In the genomic region with DNA sequence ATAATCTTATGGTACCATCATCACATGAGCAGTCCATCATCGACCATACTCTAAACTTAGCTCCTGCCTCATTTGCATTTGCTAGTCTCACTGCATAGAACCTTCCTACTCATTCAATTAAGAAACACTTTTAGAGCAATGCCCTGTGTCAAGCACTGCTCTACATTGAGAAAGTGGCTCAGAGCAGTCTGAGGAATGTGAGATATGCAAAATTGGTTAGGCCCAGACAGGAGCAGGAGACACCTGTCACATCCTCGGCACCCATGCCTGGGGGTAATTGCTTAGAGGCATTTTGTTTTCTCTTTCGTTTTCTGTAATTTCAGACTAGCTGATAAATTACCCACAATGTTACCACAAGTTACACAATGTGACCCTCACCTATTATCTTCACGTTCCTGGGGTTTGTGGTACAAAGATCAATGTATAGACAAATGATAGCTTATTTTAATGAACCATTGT, we compare ENCODE assay signal across 1 cellular context.
TF ChIP-seq lines count a peak whose summit lies in the region.

No MANE protein-coding gene starts in this region.

TF ChIP-seq in GM12878, 131 proteins besides CTCF, POLR2A, EP300 and RAD21 (continued from another document and continues in another):
- TF ChIP-seq, protein P1, sequence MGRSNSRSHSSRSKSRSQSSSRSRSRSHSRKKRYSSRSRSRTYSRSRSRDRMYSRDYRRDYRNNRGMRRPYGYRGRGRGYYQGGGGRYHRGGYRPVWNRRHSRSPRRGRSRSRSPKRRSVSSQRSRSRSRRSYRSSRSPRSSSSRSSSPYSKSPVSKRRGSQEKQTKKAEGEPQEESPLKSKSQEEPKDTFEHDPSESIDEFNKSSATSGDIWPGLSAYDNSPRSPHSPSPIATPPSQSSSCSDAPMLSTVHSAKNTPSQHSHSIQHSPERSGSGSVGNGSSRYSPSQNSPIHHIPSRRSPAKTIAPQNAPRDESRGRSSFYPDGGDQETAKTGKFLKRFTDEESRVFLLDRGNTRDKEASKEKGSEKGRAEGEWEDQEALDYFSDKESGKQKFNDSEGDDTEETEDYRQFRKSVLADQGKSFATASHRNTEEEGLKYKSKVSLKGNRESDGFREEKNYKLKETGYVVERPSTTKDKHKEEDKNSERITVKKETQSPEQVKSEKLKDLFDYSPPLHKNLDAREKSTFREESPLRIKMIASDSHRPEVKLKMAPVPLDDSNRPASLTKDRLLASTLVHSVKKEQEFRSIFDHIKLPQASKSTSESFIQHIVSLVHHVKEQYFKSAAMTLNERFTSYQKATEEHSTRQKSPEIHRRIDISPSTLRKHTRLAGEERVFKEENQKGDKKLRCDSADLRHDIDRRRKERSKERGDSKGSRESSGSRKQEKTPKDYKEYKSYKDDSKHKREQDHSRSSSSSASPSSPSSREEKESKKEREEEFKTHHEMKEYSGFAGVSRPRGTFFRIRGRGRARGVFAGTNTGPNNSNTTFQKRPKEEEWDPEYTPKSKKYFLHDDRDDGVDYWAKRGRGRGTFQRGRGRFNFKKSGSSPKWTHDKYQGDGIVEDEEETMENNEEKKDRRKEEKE (IDR thresholded peaks at IDR 0.05) = no peak
- TF ChIP-seq TCF7 (IDR thresholded peaks at IDR 0.05; ENCODE audit: borderline replicate concordance) = no peak
- TF ChIP-seq, protein P2, sequence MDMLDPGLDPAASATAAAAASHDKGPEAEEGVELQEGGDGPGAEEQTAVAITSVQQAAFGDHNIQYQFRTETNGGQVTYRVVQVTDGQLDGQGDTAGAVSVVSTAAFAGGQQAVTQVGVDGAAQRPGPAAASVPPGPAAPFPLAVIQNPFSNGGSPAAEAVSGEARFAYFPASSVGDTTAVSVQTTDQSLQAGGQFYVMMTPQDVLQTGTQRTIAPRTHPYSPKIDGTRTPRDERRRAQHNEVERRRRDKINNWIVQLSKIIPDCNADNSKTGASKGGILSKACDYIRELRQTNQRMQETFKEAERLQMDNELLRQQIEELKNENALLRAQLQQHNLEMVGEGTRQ (IDR thresholded peaks at IDR 0.05; ENCODE audit: borderline replicate concordance, low read depth, low read length) = no peak; the same call in 1 of the 2 replicates
- TF ChIP-seq, protein P3, sequence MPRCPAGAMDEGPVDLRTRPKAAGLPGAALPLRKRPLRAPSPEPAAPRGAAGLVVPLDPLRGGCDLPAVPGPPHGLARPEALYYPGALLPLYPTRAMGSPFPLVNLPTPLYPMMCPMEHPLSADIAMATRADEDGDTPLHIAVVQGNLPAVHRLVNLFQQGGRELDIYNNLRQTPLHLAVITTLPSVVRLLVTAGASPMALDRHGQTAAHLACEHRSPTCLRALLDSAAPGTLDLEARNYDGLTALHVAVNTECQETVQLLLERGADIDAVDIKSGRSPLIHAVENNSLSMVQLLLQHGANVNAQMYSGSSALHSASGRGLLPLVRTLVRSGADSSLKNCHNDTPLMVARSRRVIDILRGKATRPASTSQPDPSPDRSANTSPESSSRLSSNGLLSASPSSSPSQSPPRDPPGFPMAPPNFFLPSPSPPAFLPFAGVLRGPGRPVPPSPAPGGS (IDR thresholded peaks at IDR 0.05; ENCODE audit: borderline replicate concordance, insufficient read depth, low read depth, low read length, poor library complexity, severe bottlenecking) = no peak
- TF ChIP-seq, protein P4, sequence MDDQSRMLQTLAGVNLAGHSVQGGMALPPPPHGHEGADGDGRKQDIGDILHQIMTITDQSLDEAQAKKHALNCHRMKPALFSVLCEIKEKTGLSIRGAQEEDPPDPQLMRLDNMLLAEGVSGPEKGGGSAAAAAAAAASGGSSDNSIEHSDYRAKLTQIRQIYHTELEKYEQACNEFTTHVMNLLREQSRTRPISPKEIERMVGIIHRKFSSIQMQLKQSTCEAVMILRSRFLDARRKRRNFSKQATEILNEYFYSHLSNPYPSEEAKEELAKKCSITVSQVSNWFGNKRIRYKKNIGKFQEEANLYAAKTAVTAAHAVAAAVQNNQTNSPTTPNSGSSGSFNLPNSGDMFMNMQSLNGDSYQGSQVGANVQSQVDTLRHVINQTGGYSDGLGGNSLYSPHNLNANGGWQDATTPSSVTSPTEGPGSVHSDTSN (IDR thresholded peaks at IDR 0.05; ENCODE audit: insufficient replicate concordance, low read depth, low read length) = peak; percentile 43
- TF ChIP-seq, protein P5, sequence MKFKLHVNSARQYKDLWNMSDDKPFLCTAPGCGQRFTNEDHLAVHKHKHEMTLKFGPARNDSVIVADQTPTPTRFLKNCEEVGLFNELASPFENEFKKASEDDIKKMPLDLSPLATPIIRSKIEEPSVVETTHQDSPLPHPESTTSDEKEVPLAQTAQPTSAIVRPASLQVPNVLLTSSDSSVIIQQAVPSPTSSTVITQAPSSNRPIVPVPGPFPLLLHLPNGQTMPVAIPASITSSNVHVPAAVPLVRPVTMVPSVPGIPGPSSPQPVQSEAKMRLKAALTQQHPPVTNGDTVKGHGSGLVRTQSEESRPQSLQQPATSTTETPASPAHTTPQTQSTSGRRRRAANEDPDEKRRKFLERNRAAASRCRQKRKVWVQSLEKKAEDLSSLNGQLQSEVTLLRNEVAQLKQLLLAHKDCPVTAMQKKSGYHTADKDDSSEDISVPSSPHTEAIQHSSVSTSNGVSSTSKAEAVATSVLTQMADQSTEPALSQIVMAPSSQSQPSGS (IDR thresholded peaks at IDR 0.05; ENCODE audit: low read length) = 0 out of 2 replicates have a peak, but pooled peaks have one; percentile 50
- TF ChIP-seq DPF2 (IDR thresholded peaks at IDR 0.05) = peak; percentile 40; the same call in 1 of the 2 replicates
- no peak for TF ChIP-seq IRF3 (IDR thresholded peaks at IDR 0.05)
- TF ChIP-seq HCFC1 (IDR thresholded peaks at IDR 0.05; ENCODE audit: low read length) = no peak
- peak; percentile 25; the same call in 1 of the 2 replicates for TF ChIP-seq MEF2A (IDR thresholded peaks at IDR 0.05; ENCODE audit: insufficient read depth, low read depth, low read length)
- TF ChIP-seq, protein P6, sequence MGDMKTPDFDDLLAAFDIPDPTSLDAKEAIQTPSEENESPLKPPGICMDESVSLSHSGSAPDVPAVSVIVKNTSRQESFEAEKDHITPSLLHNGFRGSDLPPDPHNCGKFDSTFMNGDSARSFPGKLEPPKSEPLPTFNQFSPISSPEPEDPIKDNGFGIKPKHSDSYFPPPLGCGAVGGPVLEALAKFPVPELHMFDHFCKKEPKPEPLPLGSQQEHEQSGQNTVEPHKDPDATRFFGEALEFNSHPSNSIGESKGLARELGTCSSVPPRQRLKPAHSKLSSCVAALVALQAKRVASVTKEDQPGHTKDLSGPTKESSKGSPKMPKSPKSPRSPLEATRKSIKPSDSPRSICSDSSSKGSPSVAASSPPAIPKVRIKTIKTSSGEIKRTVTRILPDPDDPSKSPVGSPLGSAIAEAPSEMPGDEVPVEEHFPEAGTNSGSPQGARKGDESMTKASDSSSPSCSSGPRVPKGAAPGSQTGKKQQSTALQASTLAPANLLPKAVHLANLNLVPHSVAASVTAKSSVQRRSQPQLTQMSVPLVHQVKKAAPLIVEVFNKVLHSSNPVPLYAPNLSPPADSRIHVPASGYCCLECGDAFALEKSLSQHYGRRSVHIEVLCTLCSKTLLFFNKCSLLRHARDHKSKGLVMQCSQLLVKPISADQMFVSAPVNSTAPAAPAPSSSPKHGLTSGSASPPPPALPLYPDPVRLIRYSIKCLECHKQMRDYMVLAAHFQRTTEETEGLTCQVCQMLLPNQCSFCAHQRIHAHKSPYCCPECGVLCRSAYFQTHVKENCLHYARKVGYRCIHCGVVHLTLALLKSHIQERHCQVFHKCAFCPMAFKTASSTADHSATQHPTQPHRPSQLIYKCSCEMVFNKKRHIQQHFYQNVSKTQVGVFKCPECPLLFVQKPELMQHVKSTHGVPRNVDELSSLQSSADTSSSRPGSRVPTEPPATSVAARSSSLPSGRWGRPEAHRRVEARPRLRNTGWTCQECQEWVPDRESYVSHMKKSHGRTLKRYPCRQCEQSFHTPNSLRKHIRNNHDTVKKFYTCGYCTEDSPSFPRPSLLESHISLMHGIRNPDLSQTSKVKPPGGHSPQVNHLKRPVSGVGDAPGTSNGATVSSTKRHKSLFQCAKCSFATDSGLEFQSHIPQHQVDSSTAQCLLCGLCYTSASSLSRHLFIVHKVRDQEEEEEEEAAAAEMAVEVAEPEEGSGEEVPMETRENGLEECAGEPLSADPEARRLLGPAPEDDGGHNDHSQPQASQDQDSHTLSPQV (IDR thresholded peaks at IDR 0.05) = no peak
- TF ChIP-seq ZNF274 (IDR thresholded peaks at IDR 0.05; ENCODE audit: insufficient read depth, insufficient read length) = no peak
- no peak for TF ChIP-seq ZBTB33 (IDR thresholded peaks at IDR 0.05)
- TF ChIP-seq HDGF (IDR thresholded peaks at IDR 0.05) = no peak
- peak; percentile 85 for TF ChIP-seq NR2F1 (conservative IDR thresholded peaks at IDR 0.05)
- no peak for TF ChIP-seq HSF1 (IDR thresholded peaks at IDR 0.05; ENCODE audit: low read depth, low read length)
- TF ChIP-seq, protein P7, sequence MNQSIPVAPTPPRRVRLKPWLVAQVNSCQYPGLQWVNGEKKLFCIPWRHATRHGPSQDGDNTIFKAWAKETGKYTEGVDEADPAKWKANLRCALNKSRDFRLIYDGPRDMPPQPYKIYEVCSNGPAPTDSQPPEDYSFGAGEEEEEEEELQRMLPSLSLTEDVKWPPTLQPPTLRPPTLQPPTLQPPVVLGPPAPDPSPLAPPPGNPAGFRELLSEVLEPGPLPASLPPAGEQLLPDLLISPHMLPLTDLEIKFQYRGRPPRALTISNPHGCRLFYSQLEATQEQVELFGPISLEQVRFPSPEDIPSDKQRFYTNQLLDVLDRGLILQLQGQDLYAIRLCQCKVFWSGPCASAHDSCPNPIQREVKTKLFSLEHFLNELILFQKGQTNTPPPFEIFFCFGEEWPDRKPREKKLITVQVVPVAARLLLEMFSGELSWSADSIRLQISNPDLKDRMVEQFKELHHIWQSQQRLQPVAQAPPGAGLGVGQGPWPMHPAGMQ (IDR thresholded peaks at IDR 0.05; ENCODE audit: borderline replicate concordance) = no peak
- TF ChIP-seq, protein P8, sequence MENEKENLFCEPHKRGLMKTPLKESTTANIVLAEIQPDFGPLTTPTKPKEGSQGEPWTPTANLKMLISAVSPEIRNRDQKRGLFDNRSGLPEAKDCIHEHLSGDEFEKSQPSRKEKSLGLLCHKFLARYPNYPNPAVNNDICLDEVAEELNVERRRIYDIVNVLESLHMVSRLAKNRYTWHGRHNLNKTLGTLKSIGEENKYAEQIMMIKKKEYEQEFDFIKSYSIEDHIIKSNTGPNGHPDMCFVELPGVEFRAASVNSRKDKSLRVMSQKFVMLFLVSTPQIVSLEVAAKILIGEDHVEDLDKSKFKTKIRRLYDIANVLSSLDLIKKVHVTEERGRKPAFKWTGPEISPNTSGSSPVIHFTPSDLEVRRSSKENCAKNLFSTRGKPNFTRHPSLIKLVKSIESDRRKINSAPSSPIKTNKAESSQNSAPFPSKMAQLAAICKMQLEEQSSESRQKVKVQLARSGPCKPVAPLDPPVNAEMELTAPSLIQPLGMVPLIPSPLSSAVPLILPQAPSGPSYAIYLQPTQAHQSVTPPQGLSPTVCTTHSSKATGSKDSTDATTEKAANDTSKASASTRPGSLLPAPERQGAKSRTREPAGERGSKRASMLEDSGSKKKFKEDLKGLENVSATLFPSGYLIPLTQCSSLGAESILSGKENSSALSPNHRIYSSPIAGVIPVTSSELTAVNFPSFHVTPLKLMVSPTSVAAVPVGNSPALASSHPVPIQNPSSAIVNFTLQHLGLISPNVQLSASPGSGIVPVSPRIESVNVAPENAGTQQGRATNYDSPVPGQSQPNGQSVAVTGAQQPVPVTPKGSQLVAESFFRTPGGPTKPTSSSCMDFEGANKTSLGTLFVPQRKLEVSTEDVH (IDR thresholded peaks at IDR 0.05; ENCODE audit: low read depth, partially characterized antibody) = no peak
- TF ChIP-seq NR2C1 (IDR thresholded peaks at IDR 0.05) = no peak
- peak; percentile 88 for TF ChIP-seq MTA2 (IDR thresholded peaks at IDR 0.05; ENCODE audit: low read depth)
- no peak; a peak in 1 of 4 replicates for TF ChIP-seq CEBPB (IDR thresholded peaks at IDR 0.05; ENCODE audit: borderline replicate concordance in 1 of 2, low read depth in 2 of 2, low read length in 2 of 2)
- no peak for TF ChIP-seq EZH2 (IDR thresholded peaks at IDR 0.05; ENCODE audit: borderline replicate concordance, control insufficient read depth, low read depth, low read length)
- TF ChIP-seq SREBF1 (IDR thresholded peaks at IDR 0.05; ENCODE audit: low read length) = no peak
- 0 out of 2 replicates have a peak, but pooled peaks have one; percentile 19 for TF ChIP-seq PAX5 (IDR thresholded peaks at IDR 0.05; ENCODE audit: borderline replicate concordance, low read depth, low read length)
- no peak for TF ChIP-seq CBX3 (IDR thresholded peaks at IDR 0.05; ENCODE audit: borderline replicate concordance, low read depth)
- TF ChIP-seq BACH1 (IDR thresholded peaks at IDR 0.05; ENCODE audit: borderline replicate concordance) = no peak
- TF ChIP-seq FOXK2 (IDR thresholded peaks at IDR 0.05) = no peak
- no peak for TF ChIP-seq LARP7 (IDR thresholded peaks at IDR 0.05)
- TF ChIP-seq ZNF622 (IDR thresholded peaks at IDR 0.05) = no peak
- no peak for TF ChIP-seq SUPT20H (IDR thresholded peaks at IDR 0.05; ENCODE audit: borderline replicate concordance, control insufficient read depth, low read depth, low read length)
- no peak for TF ChIP-seq ETV6 (conservative IDR thresholded peaks at IDR 0.05 in 1 of 2, IDR thresholded peaks at IDR 0.05 in 1 of 2; ENCODE audit: borderline replicate concordance in 1 of 2, low read depth in 1 of 2)
- TF ChIP-seq KAT2A (conservative IDR thresholded peaks at IDR 0.05; ENCODE audit: control insufficient read depth, low read depth, low read length) = no peak
